12 cellular contexts compared by ENCODE assay signal in genomic region chr3:16305121-16305541, GRCh38. TPM values are rescaled to one million over a fixed set of nuclear protein-coding genes. Genes with fewer than 3 reads are reported as not detected.
DNase-seq lines count a peak whose midpoint lies in the region; ATAC-seq, FAIRE-seq and TF ChIP-seq lines count a peak whose summit lies in the region.
"Had no signal": no experiment of that assay in that cellular context is flagged by ENCODE, and none has a peak within 500 bp of the region (broad histone marks: within the 10 kb centered on the region; RNA-seq: fewer than 3 reads in every experiment).

No MANE protein-coding gene starts in this region.

- SMC1A ChIA-PET in GM12878 (lab: Charles Lee; ENCODE audit: uncharacterized antibody, unreplicated experiment), result interaction anchor here (1.7 to 2.3 kb wide), 3 partner anchors 9 to 20 kb away, joined by 4 to 12 read pairs (median 10); no protein-coding TSS in a partner anchor

- no peak for FAIRE-seq in GM12878 (lab: Jason Lieb, UNC)
- FAIRE-seq: GM18507 had no signal

- peaks cover 0 to 4% of the 10 kb centered on the region in 2 experiments; a peak in 3 of 4 replicates for H3K36me3 ChIP-seq in GM12878 (ENCODE audit: control insufficient read depth in 2 of 2, insufficient read depth in 2 of 2, low read length in 1 of 2)

- ATAC-seq in GM12878, result no peak; the same call in 2 of the 3 replicates
- no peak for ATAC-seq in GM18520 (IDR thresholded peaks at IDR 0.05; ENCODE audit: unreplicated experiment)

- TF ChIP-seq CTCF in GM12878 (IDR thresholded peaks at IDR 0.05 in 2 of 3, conservative IDR thresholded peaks at IDR 0.05 in 1 of 3; ENCODE audit: control insufficient read depth in 2 of 3, extremely low read depth in 1 of 3, insufficient read depth in 1 of 3, low read depth in 3 of 3, low read length in 3 of 3), result no peak

- H3K4me1 ChIP-seq in GM12878 (ENCODE audit: control insufficient read depth, insufficient read depth, low read length), result peaks cover 22% of the 10 kb centered on the region

- no TSS peak for BruUV-seq in GM12878 (replicated peaks; lab: Mats Ljungman, UMichigan)

- H3K4me3 ChIP-seq in GM12878, result no peak overlapping the region
- H3K4me3 ChIP-seq: coronary artery had no signal

- no peak overlapping the region for H3K27ac ChIP-seq in GM12878 (ENCODE audit: control insufficient read depth, insufficient read depth)
- H3K27ac ChIP-seq: coronary artery had no signal

- no peaks in the 10 kb centered on the region for H4K20me1 ChIP-seq in GM12878 (ENCODE audit: control insufficient read depth, insufficient read depth)

- DNase-seq in activated CD4-positive, alpha-beta T cell treated with anti-CD3 and anti-CD28 coated beads for 4 hours, result peak; percentile 62 to 64
- DNase-seq in GM12878 (ENCODE audit: low read depth, low spot score) (no peak), ecto neural progenitor cell (ENCODE audit: low spot score) (no peak), globus pallidus (ENCODE audit: low spot score) (no peak)
- peak; percentile 25 to 40 for DNase-seq in stimulated activated CD8-positive, alpha-beta memory T cell treated with anti-CD3 and anti-CD28 coated beads, Interleukin-15, amount 100 ng/mL, for 48 hours (ENCODE audit: low read depth in 2 of 2)
- DNase-seq: foreskin melanocyte, NCI-H524, SHP77 treated with DMSO at 0.1 percent for 48 hours had no signal

- POLR2A ChIA-PET in GM12878 (lab: Charles Lee), result interaction anchor here (0.6 to 1.2 kb wide), 3 partner anchors 13 to 217 kb away, joined by 3 to 5 read pairs (median 3); no protein-coding TSS in a partner anchor

- no peak for TF ChIP-seq RAD21 in GM12878 (IDR thresholded peaks at IDR 0.05; ENCODE audit: insufficient read depth, low read depth, low read length)

- no peak overlapping the region for H3K9ac ChIP-seq in GM12878 (ENCODE audit: control insufficient read depth, insufficient read depth, low read length)

- CTCF ChIA-PET in GM12878 (lab: Yijun Ruan, JAX), result interaction anchor here (2.1 to 6.3 kb wide), 3 partner anchors 9 to 245 kb away, joined by 6 to 45 read pairs (median 8); no protein-coding TSS in a partner anchor

- no peaks in the 10 kb centered on the region for H3K9me3 ChIP-seq in GM12878 (replicated peaks; ENCODE audit: control insufficient read depth, insufficient read depth, low read length)

- no peaks in the 10 kb centered on the region for H3K79me2 ChIP-seq in GM12878 (ENCODE audit: control insufficient read depth, insufficient read depth, low read length)

- in situ Hi-C loops in GM12878 (cut with MboI), result no loop called here

- no peak for TF ChIP-seq EP300 in GM12878 (IDR thresholded peaks at IDR 0.05; ENCODE audit: borderline replicate concordance in 1 of 2, control insufficient read depth in 1 of 2, low read depth in 2 of 2, low read length in 2 of 2)

- no peak overlapping the region for H3K4me2 ChIP-seq in GM12878 (ENCODE audit: control insufficient read depth, insufficient read depth)

- WGBS in GM12878 (ENCODE audit: insufficient coverage, insufficient replicate concordance, low lambda C conversion rate, missing lambda C conversion rate), result 80% methylated on average over 7 of the region's 7 CpGs

- H2AFZ ChIP-seq in GM12878 (ENCODE audit: control insufficient read depth, low read depth, low read length), result no peak overlapping the region

- intact Hi-C loops in GM12878 (cut with micrococcal nuclease; ENCODE audit: unreplicated experiment), result no loop called here

- H3K27me3 ChIP-seq in GM12878 (replicated peaks in 1 of 2; ENCODE audit: control insufficient read depth in 2 of 2, insufficient read depth in 2 of 2, low read length in 1 of 2), result no peaks in the 10 kb centered on the region

- peak; percentile 60 for TF ChIP-seq POLR2A in GM19193 (IDR thresholded peaks at IDR 0.05; ENCODE audit: extremely low read depth, insufficient read depth, insufficient read length)
- peak; percentile 78 for TF ChIP-seq POLR2A in GM12878 (IDR thresholded peaks at IDR 0.05; ENCODE audit: low read depth, low read length)

- RAD21 ChIA-PET in GM12878 (lab: Charles Lee; ENCODE audit: unreplicated experiment), result interaction anchor here (0.6 to 1.2 kb wide), 4 partner anchors 13 to 32 kb away, joined by 3 to 5 read pairs (median 4); no protein-coding TSS in a partner anchor

TF ChIP-seq in GM12878, 131 proteins besides CTCF, POLR2A, EP300 and RAD21:
- TF ChIP-seq MEF2A (IDR thresholded peaks at IDR 0.05; ENCODE audit: insufficient read depth, low read depth, low read length), result no peak
- peak; percentile 85 for TF ChIP-seq BCL3 (IDR thresholded peaks at IDR 0.05; ENCODE audit: borderline replicate concordance, insufficient read depth, low read depth, low read length, poor library complexity, severe bottlenecking)
- no peak for TF ChIP-seq TCF12 (IDR thresholded peaks at IDR 0.05; ENCODE audit: low read depth, low read length)
- peak; percentile 86 for TF ChIP-seq POLR2AphosphoS2 (IDR thresholded peaks at IDR 0.05; ENCODE audit: low read depth, low read length)
- peak; percentile 80 for TF ChIP-seq POLR2AphosphoS5 (IDR thresholded peaks at IDR 0.05; ENCODE audit: low read length)
- TF ChIP-seq PAX5 (IDR thresholded peaks at IDR 0.05; ENCODE audit: borderline replicate concordance, low read depth, low read length), result 0 out of 2 replicates have a peak, but pooled peaks have one; percentile 8
- no peak for TF ChIP-seq NFXL1 (IDR thresholded peaks at IDR 0.05; ENCODE audit: borderline replicate concordance)

RNA-seq across cellular contexts. Expression of gene OXNAD1, which starts 40.1 kb away (rescaled TPM):
- total RNA-seq in GM12878 (2013; cell fraction: nucleolus; rRNA removed), result 46.6 and 47.8 TPM in 2 replicates
- total RNA-seq in GM12878 (2014; rRNA removed), result 18.9 and 20.5 TPM in 2 replicates
- total RNA-seq in GM12878 (2014; rRNA removed; fragmentation: Illumina TruSeq; extraction: Trizol), result 13.5 and 14.4 TPM in 2 replicates
- total RNA-seq in GM12878 (2021), result 14.5 and 15.4 TPM in 2 replicates
- polyA plus RNA-seq in GM12878 (2011; ENCODE audit: low read depth), result 4.2 TPM
- polyA plus RNA-seq in GM12878 (2011; rRNA removed), result 18.7 and 22.6 TPM in 2 replicates
- polyA plus RNA-seq in GM12878 (2011; cell fraction: cytosol; rRNA removed), result 14.2 and 14.3 TPM in 2 replicates
- 14.9 and 17.4 TPM in 2 replicates for polyA plus RNA-seq in GM12878 (2011; cell fraction: nucleus; rRNA removed)
- polyA plus RNA-seq in GM12878 (2012), result 6.9 and 7.2 TPM in 2 replicates
- 12.9 and 16.9 TPM in 2 replicates for polyA plus RNA-seq in GM12878 (2014; fragmentation: Illumina TruSeq; extraction: Trizol)
- polyA plus RNA-seq in GM12878 (2014; fragmentation: Nextera tagmentation; extraction: Ambion mirVana), result 1 to 10 TPM; 5.6 to 6.9 TPM
- polyA plus RNA-seq in GM12878 (2014; rRNA removed), result 13.2 and 13.5 TPM in 2 replicates
- 10 to 100 TPM; 24.3 to 27.8 TPM for polyA plus RNA-seq in GM12878 (2016; fragmentation: Nextera tagmentation; extraction: Ambion mirVana)
- 21.0 and 22.2 TPM in 2 replicates for polyA minus RNA-seq in GM12878 (2011; rRNA and poly(A)+ RNA removed)
- 6.0 and 10.7 TPM in 2 replicates for polyA minus RNA-seq in GM12878 (2011; cell fraction: cytosol; rRNA and poly(A)+ RNA removed)
- 27.0 and 38.5 TPM in 2 replicates for polyA minus RNA-seq in GM12878 (2011; cell fraction: nucleus; rRNA and poly(A)+ RNA removed)

RNA-seq across cellular contexts. Expression of gene DPH3, which starts 40.4 kb away (rescaled TPM):
- 3.3 and 3.5 TPM in 2 replicates for total RNA-seq in GM12878 (2013; cell fraction: nucleolus; rRNA removed)
- total RNA-seq in GM12878 (2014; rRNA removed) (10.7 and 10.8 TPM in 2 replicates), GM12878 (2014; rRNA removed; fragmentation: Illumina TruSeq; extraction: Trizol) (13.0 and 14.7 TPM in 2 replicates), GM12878 (2021) (15.4 and 20.6 TPM in 2 replicates)
- 5.3 TPM for polyA plus RNA-seq in GM12878 (2011; ENCODE audit: low read depth)
- polyA plus RNA-seq in GM12878 (2011; rRNA removed) (26.1 and 39.1 TPM in 2 replicates), GM12878 (2014; fragmentation: Illumina TruSeq; extraction: Trizol) (18.0 and 19.0 TPM in 2 replicates), GM12878 (2014; fragmentation: Nextera tagmentation; extraction: Ambion mirVana) (10 to 100 TPM; 67.1 to 71.8 TPM), GM12878 (2014; rRNA removed) (9.2 and 10.9 TPM in 2 replicates), GM12878 (2016; fragmentation: Nextera tagmentation; extraction: Ambion mirVana) (10 to 100 TPM; 50.6 to 54.8 TPM)
- polyA plus RNA-seq in GM12878 (2011; cell fraction: cytosol; rRNA removed), result 7.1 and 7.3 TPM in 2 replicates
- polyA plus RNA-seq in GM12878 (2011; cell fraction: nucleus; rRNA removed), result 3.4 and 5.5 TPM in 2 replicates
- 10.3 and 11.2 TPM in 2 replicates for polyA plus RNA-seq in GM12878 (2012)
- 5.8 and 6.9 TPM in 2 replicates for polyA minus RNA-seq in GM12878 (2011; rRNA and poly(A)+ RNA removed)
- 3.3 and 3.7 TPM in 2 replicates for polyA minus RNA-seq in GM12878 (2011; cell fraction: cytosol; rRNA and poly(A)+ RNA removed)
- 2.7 and 3.5 TPM in 2 replicates for polyA minus RNA-seq in GM12878 (2011; cell fraction: nucleus; rRNA and poly(A)+ RNA removed)

Comparison
In these comparisons a context has a peak if more than half of its experiments do, and no peak if none do; other contexts are left out.
1. DNase-seq: peak in activated CD4-positive, alpha-beta T cell treated with anti-CD3 and anti-CD28 coated beads for 4 hours (2 of 2) and stimulated activated CD8-positive, alpha-beta memory T cell treated with anti-CD3 and anti-CD28 coated beads, Interleukin-15, amount 100 ng/mL, for 48 hours (2 of 2); none in GM12878 (single experiment), ecto neural progenitor cell (single experiment) and globus pallidus (single experiment).